In the genomic region with DNA sequence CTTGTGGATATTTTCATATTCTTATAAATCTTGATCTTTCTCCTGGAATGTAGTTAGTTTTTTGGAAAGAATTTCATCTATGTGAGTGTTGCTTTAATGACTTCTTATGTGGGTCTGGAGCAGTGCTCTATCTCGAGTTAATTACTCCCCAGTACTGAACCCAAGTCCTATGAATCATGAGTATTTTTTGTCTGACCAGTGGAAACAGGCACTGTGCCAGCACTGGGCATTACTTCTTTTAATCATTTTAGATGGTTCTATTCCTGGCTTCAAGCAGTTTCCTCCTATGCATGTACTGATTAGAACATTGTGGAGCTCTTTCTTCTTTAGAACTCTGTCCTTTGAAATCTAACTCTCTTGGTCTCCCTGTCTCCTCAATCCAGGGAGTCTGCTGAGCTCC, we compare ENCODE assay signal across 21 cellular contexts.
"Had no signal": no experiment of that assay in that cellular context is flagged by ENCODE, and none has a peak within 500 bp of the region (broad histone marks: within the 10 kb centered on the region; RNA-seq: fewer than 3 reads in every experiment).

No MANE protein-coding gene starts in this region.

- H3K4me3 ChIP-seq: heart right ventricle, lower lobe of right lung, transverse colon had no signal

- DNase-seq: activated CD4-positive, alpha-beta T cell treated with anti-CD3 and anti-CD28 coated beads for 36 hours; activated CD4-positive, alpha-beta T cell treated with anti-CD3 and anti-CD28 coated beads, Interleukin-2, amount 50 U/mL, for 4 hours; activated naive CD4-positive, alpha-beta T cell treated with anti-CD3 and anti-CD28 coated beads for 36 hours; activated naive CD8-positive, alpha-beta T cell treated with anti-CD3 and anti-CD28 coated beads, Interleukin-2, amount 10 ng/mL, durations not matched to agents 7 days and 5 days; activated T-cell treated with anti-CD3 and anti-CD28 coated beads, Interleukin-2, amount 50 U/mL, for 48 hours; amygdala; cortex of kidney; endodermal cell; heart right ventricle; kidney; lower lobe of right lung; naive thymus-derived CD4-positive, alpha-beta T cell; occipital lobe; retina; stimulated activated CD4-positive, alpha-beta T cell treated with anti-CD3 and anti-CD28 coated beads, Interleukin-2, amount 100 ng/mL, for 48 hours; stimulated activated CD8-positive, alpha-beta memory T cell treated with anti-CD3 and anti-CD28 coated beads, Interleukin-4, amount 100 ng/mL, for 48 hours; stimulated activated naive B cell treated with anti-CD40 and anti-IgM and Interleukin-4, amounts not matched to agents 10 μg/mL and 1 μg/mL and 100 μg/mL, for 72 hours; T-cell; transverse colon had no signal

- ATAC-seq: activated CD4-positive, alpha-beta T cell treated with anti-CD3 and anti-CD28 coated beads for 36 hours; heart right ventricle; left lobe of liver; lower lobe of right lung; naive thymus-derived CD4-positive, alpha-beta T cell; stimulated activated naive B cell treated with anti-CD40 and anti-IgM and Interleukin-4, amounts not matched to agents 10 μg/mL and 1 μg/mL and 100 μg/mL, for 72 hours; T-cell; WTC11 had no signal
